ENCODE assay signal across 22 cellular contexts in the genomic region with DNA sequence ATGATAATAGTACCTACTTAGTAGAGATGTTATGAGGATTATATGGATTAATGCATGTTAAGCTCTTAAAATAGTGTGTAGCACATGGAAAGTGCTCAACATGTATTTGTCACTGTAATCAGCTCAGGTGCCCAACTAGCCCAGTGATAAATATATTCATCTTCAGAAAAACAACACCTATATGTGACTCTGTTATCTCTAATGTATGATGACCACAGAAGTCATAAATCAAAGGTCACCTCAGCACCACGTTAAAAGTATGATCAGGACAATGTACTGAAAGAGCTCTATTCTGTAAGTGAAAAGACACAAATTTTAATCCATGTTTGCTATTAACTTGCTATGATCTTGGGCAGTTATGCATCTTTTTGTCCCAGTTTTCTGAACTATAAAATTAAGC.
"Had no signal": no experiment of that assay in that cellular context is flagged by ENCODE, and none has a peak within 500 bp of the region (broad histone marks: within the 10 kb centered on the region; RNA-seq: fewer than 3 reads in every experiment).

No MANE protein-coding gene starts in this region.

- ATAC-seq: activated CD8-positive, alpha-beta T cell treated with anti-CD3 and anti-CD28 coated beads, Interleukin-2, amount 10 ng/mL, durations not matched to agents 7 days and 5 days; PC-3; SK-N-SH treated with all-trans-retinoic acid at 6 μM for 48 hours had no signal

- H3K27me3 Mint-ChIP-seq: activated naive CD8-positive, alpha-beta T cell treated with anti-CD3 and anti-CD28 coated beads, Interleukin-2, amount 10 ng/mL, durations not matched to agents 7 days and 5 days had no signal

- H3K36me3 Mint-ChIP-seq: activated naive CD8-positive, alpha-beta T cell treated with anti-CD3 and anti-CD28 coated beads, Interleukin-2, amount 10 ng/mL, durations not matched to agents 7 days and 5 days had no signal

- H3K4me1 Mint-ChIP-seq: activated naive CD8-positive, alpha-beta T cell treated with anti-CD3 and anti-CD28 coated beads, Interleukin-2, amount 10 ng/mL, durations not matched to agents 7 days and 5 days had no signal

- H3K27me3 ChIP-seq: adrenal gland, SJSA1 had no signal

- H3K27ac Mint-ChIP-seq: activated CD8-positive, alpha-beta T cell treated with anti-CD3 and anti-CD28 coated beads, Interleukin-2, amount 10 ng/mL, durations not matched to agents 7 days and 5 days; activated naive CD8-positive, alpha-beta T cell treated with anti-CD3 and anti-CD28 coated beads, Interleukin-2, amount 10 ng/mL, durations not matched to agents 7 days and 5 days had no signal

- H3K27ac ChIP-seq: SJSA1 had no signal

- H3K9me3 Mint-ChIP-seq: activated naive CD8-positive, alpha-beta T cell treated with anti-CD3 and anti-CD28 coated beads, Interleukin-2, amount 10 ng/mL, durations not matched to agents 7 days and 5 days had no signal

- DNase-seq: activated CD4-positive, alpha-beta T cell treated with anti-CD3 and anti-CD28 coated beads for 48 hours; activated CD4-positive, alpha-beta T cell treated with anti-CD3 and anti-CD28 coated beads, Interleukin-2, amount 50 U/mL, for 4 hours; activated CD4-positive, CD25-positive, alpha-beta regulatory T cell treated with anti-CD3 and anti-CD28 coated beads, Interleukin-2, amount 50 U/mL, for 72 hours; activated CD8-positive, alpha-beta memory T cell treated with anti-CD3 and anti-CD28 coated beads, Interleukin-2, amount 50 U/mL, for 48 hours; activated CD8-positive, alpha-beta T cell treated with anti-CD3 and anti-CD28 coated beads, Interleukin-2, amount 10 ng/mL, durations not matched to agents 7 days and 5 days; activated naive CD4-positive, alpha-beta T cell treated with anti-CD3 and anti-CD28 coated beads, Interleukin-2, amount 50 U/mL, for 16 hours; activated naive CD8-positive, alpha-beta T cell treated with anti-CD3 and anti-CD28 coated beads, Interleukin-2, amount 10 ng/mL, durations not matched to agents 7 days and 5 days; activated T-cell treated with anti-CD3 and anti-CD28 coated beads, Interleukin-2, amount 50 U/mL, for 1 hour; anterior cingulate cortex; Kasumi-1; NCI-H1092; NCI-H1417; NCI-H1930; NCI-H2107; NCI-H510A treated with DMSO at 0.1 percent for 48 hours; PC-3; SHP77; SW 1271 had no signal

- H3K4me3 ChIP-seq: adrenal gland, SJSA1 had no signal

- H3K36me3 ChIP-seq: adrenal gland, SJSA1 had no signal

- H3K9me3 ChIP-seq: adrenal gland, SJSA1 had no signal

- FAIRE-seq: RCC 7860 had no signal

- H3K4me3 Mint-ChIP-seq: activated CD8-positive, alpha-beta T cell treated with anti-CD3 and anti-CD28 coated beads, Interleukin-2, amount 10 ng/mL, durations not matched to agents 7 days and 5 days; activated naive CD8-positive, alpha-beta T cell treated with anti-CD3 and anti-CD28 coated beads, Interleukin-2, amount 10 ng/mL, durations not matched to agents 7 days and 5 days had no signal
